In the genomic region with DNA sequence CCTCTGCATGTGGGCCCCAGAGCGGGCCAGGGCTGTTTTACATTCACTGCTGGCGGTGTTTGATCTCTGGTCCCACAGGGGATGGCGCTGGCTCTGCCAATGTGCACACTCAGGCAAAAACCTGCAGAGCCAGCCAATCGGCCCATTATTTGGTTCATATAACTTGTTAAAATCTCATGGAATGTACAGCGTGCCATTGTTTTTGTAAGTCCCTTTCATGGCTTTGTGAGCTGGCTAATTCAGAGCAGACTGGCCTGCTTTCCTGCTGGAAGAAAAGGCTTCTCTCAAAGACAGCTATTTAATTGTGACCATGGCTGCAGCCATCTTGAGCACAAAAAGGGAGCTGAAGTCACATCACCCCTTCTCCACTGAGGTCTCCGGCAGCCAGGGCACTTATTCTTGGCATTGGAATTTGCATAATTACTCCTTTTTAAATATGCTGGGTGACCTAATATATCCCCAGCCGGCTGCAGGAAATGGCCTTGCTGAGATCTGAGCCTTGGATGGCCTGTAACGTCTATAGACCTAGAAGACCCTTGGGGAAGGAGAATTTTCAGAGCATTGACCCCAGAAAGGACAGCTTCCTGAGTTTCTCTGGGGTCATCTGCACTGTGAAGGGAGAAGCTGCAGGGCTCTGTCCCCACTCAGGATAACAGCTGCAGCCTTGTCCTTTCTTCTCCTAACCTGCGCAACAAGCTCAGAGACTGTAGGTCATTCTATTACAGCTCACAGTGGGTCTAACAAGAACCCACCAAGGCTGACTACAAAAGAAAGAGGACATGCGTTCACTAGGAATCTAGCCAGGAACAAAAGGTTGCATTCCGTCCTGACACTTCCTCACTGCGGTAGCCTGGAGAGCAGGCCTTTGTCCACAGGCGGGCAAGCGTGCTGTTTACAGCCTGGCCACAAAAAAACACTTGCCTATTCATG, we compare ENCODE assay signal across 11 cellular contexts. TPM values are rescaled to one million over a fixed set of nuclear protein-coding genes. Genes with fewer than 3 reads are reported as not detected.
A peak's percentile ranks its signal among the peaks of the same experiment; 100 is the strongest.
DNase-seq lines count a peak whose midpoint lies in the region; TF ChIP-seq lines count a peak whose summit lies in the region.
"Had no signal": no experiment of that assay in that cellular context is flagged by ENCODE, and none has a peak within 500 bp of the region (broad histone marks: within the 10 kb centered on the region; RNA-seq: fewer than 3 reads in every experiment).

No MANE protein-coding gene starts in this region.

- no peak for TF ChIP-seq POLR2A in breast epithelium (IDR thresholded peaks at IDR 0.05)

- H3K27me3 ChIP-seq in breast epithelium, result no peaks in the 10 kb centered on the region

- no peaks in the 10 kb centered on the region for H3K9me3 Mint-ChIP-seq in MCF 10A (ENCODE audit: unreplicated experiment)
- peaks cover 4% of the 10 kb centered on the region for H3K9me3 Mint-ChIP-seq in type B pancreatic cell
- H3K9me3 Mint-ChIP-seq: stimulated activated naive B cell treated with anti-CD40 and anti-IgM and Interleukin-4, amounts not matched to agents 10 μg/mL and 1 μg/mL and 100 μg/mL, for 72 hours had no signal

- H3K27ac Mint-ChIP-seq in MCF 10A (ENCODE audit: low read depth, unreplicated experiment) (no peak overlapping the region), type B pancreatic cell (peak overlapping the region; percentile 29)
- H3K27ac Mint-ChIP-seq: activated CD8-positive, alpha-beta T cell treated with anti-CD3 and anti-CD28 coated beads, Interleukin-2, amount 10 ng/mL, durations not matched to agents 7 days and 5 days; stimulated activated naive B cell treated with anti-CD40 and anti-IgM and Interleukin-4, amounts not matched to agents 10 μg/mL and 1 μg/mL and 100 μg/mL, for 72 hours had no signal

- H3K36me3 ChIP-seq in breast epithelium (no peaks in the 10 kb centered on the region), mesodermal cell (ENCODE audit: control insufficient read depth, insufficient read depth, low read length) (peaks cover 84% of the 10 kb centered on the region)

- H3K27me3 Mint-ChIP-seq in MCF 10A (ENCODE audit: insufficient read depth, unreplicated experiment), result no peaks in the 10 kb centered on the region
- H3K27me3 Mint-ChIP-seq in type B pancreatic cell, result no peaks in the 10 kb centered on the region
- H3K27me3 Mint-ChIP-seq: stimulated activated naive B cell treated with anti-CD40 and anti-IgM and Interleukin-4, amounts not matched to agents 10 μg/mL and 1 μg/mL and 100 μg/mL, for 72 hours had no signal

- DNase-seq in breast epithelium (ENCODE audit: low spot score in 2 of 2), result no peak
- no peak for DNase-seq in MCF 10A (ENCODE audit: unreplicated experiment)
- peak; percentile 45 for DNase-seq in fibroblast of gingiva (ENCODE audit: low read depth)
- no peak for DNase-seq in type B pancreatic cell (ENCODE audit: extremely low spot score, unreplicated experiment)
- no peak for DNase-seq in DMS 273 treated with DMSO at 0.1 percent for 48 hours (lab: John Stamatoyannopoulos, UW)
- no peak for DNase-seq in activated CD4-positive, CD25-positive, alpha-beta regulatory T cell (lab: John Stamatoyannopoulos, UW)
- DNase-seq in stimulated activated CD8-positive, alpha-beta memory T cell treated with anti-CD3 and anti-CD28 coated beads, Interleukin-4, amount 100 ng/mL, for 48 hours, result no peak
- DNase-seq: activated CD8-positive, alpha-beta T cell treated with anti-CD3 and anti-CD28 coated beads, Interleukin-2, amount 10 ng/mL, durations not matched to agents 7 days and 5 days; NCI-H82; stimulated activated naive B cell treated with anti-CD40 and anti-IgM and Interleukin-4, amounts not matched to agents 10 μg/mL and 1 μg/mL and 100 μg/mL, for 72 hours had no signal

- peaks cover 5% of the 10 kb centered on the region for H3K4me1 Mint-ChIP-seq in MCF 10A (ENCODE audit: insufficient read depth, unreplicated experiment)
- peaks cover 25% of the 10 kb centered on the region for H3K4me1 Mint-ChIP-seq in type B pancreatic cell (ENCODE audit: unreplicated experiment)

- H3K4me3 Mint-ChIP-seq in MCF 10A (ENCODE audit: unreplicated experiment) (no peak overlapping the region), type B pancreatic cell (no peak overlapping the region)
- H3K4me3 Mint-ChIP-seq: activated CD8-positive, alpha-beta T cell treated with anti-CD3 and anti-CD28 coated beads, Interleukin-2, amount 10 ng/mL, durations not matched to agents 7 days and 5 days; stimulated activated naive B cell treated with anti-CD40 and anti-IgM and Interleukin-4, amounts not matched to agents 10 μg/mL and 1 μg/mL and 100 μg/mL, for 72 hours had no signal

- peaks cover 0 to 3% of the 10 kb centered on the region in 2 donors for H3K4me1 ChIP-seq in breast epithelium
- peaks cover 8% of the 10 kb centered on the region for H3K4me1 ChIP-seq in mesodermal cell (ENCODE audit: control insufficient read depth, insufficient read depth, low read length, poor library complexity, severe bottlenecking)

- intact Hi-C loops in breast epithelium (cut with DNase I; ENCODE audit: low total_unique reads), result no loop called here
- intact Hi-C loops in MCF 10A (cut with micrococcal nuclease), result no loop called here

- TF ChIP-seq CTCF in breast epithelium (IDR thresholded peaks at IDR 0.05), result no peak
- TF ChIP-seq CTCF in MCF 10A (IDR thresholded peaks at IDR 0.05; ENCODE audit: unreplicated experiment), result no peak
- TF ChIP-seq CTCF in type B pancreatic cell (conservative IDR thresholded peaks at IDR 0.05), result no peak

- POLR2A ChIA-PET in MCF 10A (lab: Yijun Ruan, JAX), result interaction anchor here (0.8 to 11.0 kb wide), 5 partner anchors 10 to 180 kb away, joined by 3 to 156 read pairs (median 4); no protein-coding TSS in a partner anchor

- CTCF ChIA-PET in MCF 10A (lab: Yijun Ruan, JAX), result interaction anchor here (0.7 to 8.0 kb wide), 7 partner anchors 9 to 208 kb away, joined by 3 to 250 read pairs (median 4); no protein-coding TSS in a partner anchor

- WGBS in mesodermal cell (ENCODE audit: insufficient coverage in 2 of 2), 2 experiments, result 68 to 76% methylated on average over 12 to 13 of the region's 14 CpGs

- H3K9me3 ChIP-seq in breast epithelium (no peaks in the 10 kb centered on the region), mesodermal cell (ENCODE audit: control insufficient read depth, low read length) (peaks cover 4% of the 10 kb centered on the region)

- BruUV-seq in MCF 10A (replicated peaks; lab: Mats Ljungman, UMichigan), result no TSS peak

- H3K27ac ChIP-seq in breast epithelium, result peak overlapping the region; percentile 13 to 25
- H3K27ac ChIP-seq in mesodermal cell (ENCODE audit: low read depth, low read length, severe bottlenecking), result peak overlapping the region; percentile 87

- H3K4me3 ChIP-seq in breast epithelium (no peak overlapping the region), mesodermal cell (ENCODE audit: extremely low read depth, insufficient read depth, low read length, poor library complexity, severe bottlenecking) (no peak overlapping the region)

- peaks cover 81% of the 10 kb centered on the region for H3K36me3 Mint-ChIP-seq in MCF 10A (ENCODE audit: insufficient read depth, unreplicated experiment)
- H3K36me3 Mint-ChIP-seq in type B pancreatic cell, result peaks cover 29% of the 10 kb centered on the region

RNA-seq across cellular contexts. Expression of a gene that starts 45.8 kb away (rescaled TPM):
- total RNA-seq in breast epithelium (10 to 100 TPM; 26.7 to 42.7 (median 30.2) TPM), MCF 10A (2022) (83.6 and 130 TPM in 2 replicates), type B pancreatic cell (ENCODE audit: low replicate concordance) (16.6 and 52.1 TPM in 2 replicates)
- 38.3 TPM for polyA plus RNA-seq in mesodermal cell (2013, experiment 1 of 2)
- 40.0 TPM for polyA plus RNA-seq in mesodermal cell (2013, experiment 2 of 2)
